1 cellular context compared by ENCODE assay signal in the genomic region with DNA sequence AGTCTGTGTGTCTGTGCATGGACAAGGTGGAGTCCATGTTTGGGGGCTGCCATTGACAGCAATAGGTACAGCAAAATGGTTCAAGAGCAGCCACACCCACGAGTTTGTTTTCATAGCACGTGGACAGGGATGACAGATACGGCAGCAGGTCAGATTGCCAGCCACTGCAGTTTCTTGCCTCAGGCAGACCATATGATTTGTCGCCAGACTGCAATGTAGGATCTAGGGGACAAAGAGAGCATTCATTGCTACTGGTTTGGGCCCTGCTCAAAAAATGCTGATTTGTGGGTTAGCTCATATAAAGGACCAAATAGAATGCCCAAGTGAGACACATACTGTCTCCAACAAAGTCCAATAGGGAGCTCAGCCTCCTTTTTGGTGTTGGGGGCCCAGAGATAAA.
TF ChIP-seq lines count a peak whose summit lies in the region.

No MANE protein-coding gene starts in this region.

TF ChIP-seq in SK-N-SH treated with all-trans-retinoic acid at 6 μM for 48 hours, 23 proteins besides CTCF, POLR2A, EP300 and RAD21 (continued from another document):
- TF ChIP-seq TCF4 (CRISPR knock-in tag; IDR thresholded peaks at IDR 0.05; ENCODE audit: borderline replicate concordance) (no peak), ZFP30 (CRISPR knock-in tag; IDR thresholded peaks at IDR 0.05) (no peak), ZNF8 (CRISPR knock-in tag; IDR thresholded peaks at IDR 0.05) (no peak), ARNTL (CRISPR knock-in tag; IDR thresholded peaks at IDR 0.05; ENCODE audit: borderline replicate concordance, low read depth) (no peak), PPARA (CRISPR knock-in tag; IDR thresholded peaks at IDR 0.05; ENCODE audit: borderline replicate concordance) (no peak), ZNF565 (CRISPR knock-in tag; conservative IDR thresholded peaks at IDR 0.05; ENCODE audit: low read depth) (no peak), ZNF70 (CRISPR knock-in tag; IDR thresholded peaks at IDR 0.05) (no peak), ISL1 (CRISPR knock-in tag; IDR thresholded peaks at IDR 0.05) (no peak)
- TF ChIP-seq, protein P1, sequence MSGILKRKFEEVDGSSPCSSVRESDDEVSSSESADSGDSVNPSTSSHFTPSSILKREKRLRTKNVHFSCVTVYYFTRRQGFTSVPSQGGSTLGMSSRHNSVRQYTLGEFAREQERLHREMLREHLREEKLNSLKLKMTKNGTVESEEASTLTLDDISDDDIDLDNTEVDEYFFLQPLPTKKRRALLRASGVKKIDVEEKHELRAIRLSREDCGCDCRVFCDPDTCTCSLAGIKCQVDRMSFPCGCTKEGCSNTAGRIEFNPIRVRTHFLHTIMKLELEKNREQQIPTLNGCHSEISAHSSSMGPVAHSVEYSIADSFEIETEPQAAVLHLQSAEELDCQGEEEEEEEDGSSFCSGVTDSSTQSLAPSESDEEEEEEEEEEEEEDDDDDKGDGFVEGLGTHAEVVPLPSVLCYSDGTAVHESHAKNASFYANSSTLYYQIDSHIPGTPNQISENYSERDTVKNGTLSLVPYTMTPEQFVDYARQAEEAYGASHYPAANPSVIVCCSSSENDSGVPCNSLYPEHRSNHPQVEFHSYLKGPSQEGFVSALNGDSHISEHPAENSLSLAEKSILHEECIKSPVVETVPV (CRISPR knock-in tag; IDR thresholded peaks at IDR 0.05): no peak
- TF ChIP-seq, protein P2, sequence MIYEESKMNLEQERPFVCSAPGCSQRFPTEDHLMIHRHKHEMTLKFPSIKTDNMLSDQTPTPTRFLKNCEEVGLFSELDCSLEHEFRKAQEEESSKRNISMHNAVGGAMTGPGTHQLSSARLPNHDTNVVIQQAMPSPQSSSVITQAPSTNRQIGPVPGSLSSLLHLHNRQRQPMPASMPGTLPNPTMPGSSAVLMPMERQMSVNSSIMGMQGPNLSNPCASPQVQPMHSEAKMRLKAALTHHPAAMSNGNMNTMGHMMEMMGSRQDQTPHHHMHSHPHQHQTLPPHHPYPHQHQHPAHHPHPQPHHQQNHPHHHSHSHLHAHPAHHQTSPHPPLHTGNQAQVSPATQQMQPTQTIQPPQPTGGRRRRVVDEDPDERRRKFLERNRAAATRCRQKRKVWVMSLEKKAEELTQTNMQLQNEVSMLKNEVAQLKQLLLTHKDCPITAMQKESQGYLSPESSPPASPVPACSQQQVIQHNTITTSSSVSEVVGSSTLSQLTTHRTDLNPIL (CRISPR knock-in tag; IDR thresholded peaks at IDR 0.05; ENCODE audit: low read depth): no peak
- TF ChIP-seq, protein P3, sequence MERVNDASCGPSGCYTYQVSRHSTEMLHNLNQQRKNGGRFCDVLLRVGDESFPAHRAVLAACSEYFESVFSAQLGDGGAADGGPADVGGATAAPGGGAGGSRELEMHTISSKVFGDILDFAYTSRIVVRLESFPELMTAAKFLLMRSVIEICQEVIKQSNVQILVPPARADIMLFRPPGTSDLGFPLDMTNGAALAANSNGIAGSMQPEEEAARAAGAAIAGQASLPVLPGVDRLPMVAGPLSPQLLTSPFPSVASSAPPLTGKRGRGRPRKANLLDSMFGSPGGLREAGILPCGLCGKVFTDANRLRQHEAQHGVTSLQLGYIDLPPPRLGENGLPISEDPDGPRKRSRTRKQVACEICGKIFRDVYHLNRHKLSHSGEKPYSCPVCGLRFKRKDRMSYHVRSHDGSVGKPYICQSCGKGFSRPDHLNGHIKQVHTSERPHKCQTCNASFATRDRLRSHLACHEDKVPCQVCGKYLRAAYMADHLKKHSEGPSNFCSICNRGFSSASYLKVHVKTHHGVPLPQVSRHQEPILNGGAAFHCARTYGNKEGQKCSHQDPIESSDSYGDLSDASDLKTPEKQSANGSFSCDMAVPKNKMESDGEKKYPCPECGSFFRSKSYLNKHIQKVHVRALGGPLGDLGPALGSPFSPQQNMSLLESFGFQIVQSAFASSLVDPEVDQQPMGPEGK (CRISPR knock-in tag; IDR thresholded peaks at IDR 0.05; ENCODE audit: borderline replicate concordance): no peak
TF ChIP-seq in SK-N-SH treated with all-trans-retinoic acid at 6 μM for 48 hours: peak in this region for 0.
